In the genomic region with DNA sequence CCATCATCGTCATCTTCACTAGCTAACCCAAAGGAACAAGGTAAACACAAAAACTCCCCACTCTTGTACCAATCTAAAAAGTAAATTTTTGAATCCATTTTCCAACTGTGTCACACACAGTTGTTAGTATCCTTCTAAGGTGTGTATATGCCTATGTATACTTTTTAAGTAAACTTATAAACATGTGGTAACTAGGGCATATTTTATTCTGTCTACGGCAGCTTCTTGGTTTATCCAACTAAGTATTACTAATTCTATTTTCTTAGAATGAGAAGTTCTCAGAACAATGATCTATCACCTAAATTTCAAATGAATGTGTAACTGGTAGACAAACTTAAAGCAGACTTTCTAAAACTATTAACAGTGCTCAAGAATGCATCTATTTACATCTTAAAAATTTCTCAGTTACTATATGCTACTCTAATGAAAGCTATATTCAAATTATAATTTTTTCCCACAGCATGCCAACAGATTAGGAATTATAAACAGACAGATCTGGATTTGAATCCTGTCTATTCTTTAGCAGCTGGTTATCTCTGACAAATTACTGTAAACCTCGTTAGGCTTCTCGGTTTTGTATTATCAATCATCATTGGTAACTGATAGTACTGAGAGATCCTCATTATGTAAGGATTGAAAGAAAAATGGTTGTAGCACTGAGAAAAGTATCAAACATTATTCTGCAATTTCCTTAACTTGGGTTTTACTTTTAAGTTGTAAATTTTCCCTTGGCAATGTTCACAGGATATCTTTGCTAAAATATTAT, we compare ENCODE assay signal across 28 cellular contexts. TPM values are rescaled to one million over a fixed set of nuclear protein-coding genes. Genes with fewer than 3 reads are reported as not detected.
DNase-seq lines count a peak whose midpoint lies in the region; ATAC-seq and TF ChIP-seq lines count a peak whose summit lies in the region.
"Had no signal": no experiment of that assay in that cellular context is flagged by ENCODE, and none has a peak within 500 bp of the region (broad histone marks: within the 10 kb centered on the region; RNA-seq: fewer than 3 reads in every experiment).

No MANE protein-coding gene starts in this region.

- H3K9me3 ChIP-seq in right atrium auricular region (no peaks in the 10 kb centered on the region), gastroesophageal sphincter (no peaks in the 10 kb centered on the region), gastrocnemius medialis (no peaks in the 10 kb centered on the region)
- H3K9me3 ChIP-seq: BLaER1, breast epithelium, colonic mucosa, tibial nerve had no signal

- peaks cover 24% of the 10 kb centered on the region for H3K36me3 ChIP-seq in right atrium auricular region
- no peaks in the 10 kb centered on the region for H3K36me3 ChIP-seq in gastroesophageal sphincter
- H3K36me3 ChIP-seq in gastrocnemius medialis = no peaks in the 10 kb centered on the region
- H3K36me3 ChIP-seq: BLaER1, breast epithelium, colonic mucosa, tibial nerve had no signal

- intact Hi-C loops in cardiac septum (cut with DNase I) (loop anchor here (5.0 kb wide), 2 partner anchors 34 to 259 kb away; no protein-coding TSS in a partner anchor), gastrocnemius medialis (cut with DNase I; ENCODE audit: low total_unique reads) (no loop called here)

- no peak for TF ChIP-seq EP300 in gastroesophageal sphincter (IDR thresholded peaks at IDR 0.05)

- WGBS in gastroesophageal sphincter (ENCODE audit: low coverage in 1 of 2), 2 donors = 27 to 34% methylated on average over 4 of the region's 4 CpGs

- H3K4me1 ChIP-seq in right atrium auricular region = peaks cover 0 to 8% of the 10 kb centered on the region in 2 donors
- H3K4me1 ChIP-seq in gastroesophageal sphincter = peaks cover 0 to 26% (median 2%) of the 10 kb centered on the region in 3 donors
- peaks cover 19 to 28% of the 10 kb centered on the region in 2 donors for H3K4me1 ChIP-seq in gastrocnemius medialis
- H3K4me1 ChIP-seq: BLaER1, breast epithelium, colonic mucosa, foreskin keratinocyte had no signal

- H3K27ac ChIP-seq in right atrium auricular region (peak overlapping the region; percentile 72 to 83), gastroesophageal sphincter (peak overlapping the region; percentile 72 to 93 (median 76)), gastrocnemius medialis (peak overlapping the region; percentile 88 to 95 (median 94))
- H3K27ac ChIP-seq: BLaER1, breast epithelium, colonic mucosa, foreskin keratinocyte had no signal

- H3K27me3 ChIP-seq in right atrium auricular region (no peaks in the 10 kb centered on the region), gastroesophageal sphincter (no peaks in the 10 kb centered on the region), gastrocnemius medialis (no peaks in the 10 kb centered on the region)
- H3K27me3 ChIP-seq: BLaER1, breast epithelium, colonic mucosa, foreskin keratinocyte, tibial nerve had no signal

- peak overlapping the region; percentile 43 to 48 for H3K4me3 ChIP-seq in right atrium auricular region
- H3K4me3 ChIP-seq in gastroesophageal sphincter = peak overlapping the region; percentile 43 to 95
- H3K4me3 ChIP-seq in gastrocnemius medialis = no peak overlapping the region
- H3K4me3 ChIP-seq: BLaER1, breast epithelium, colonic mucosa, tibial nerve had no signal

- in situ Hi-C loops in gastrocnemius medialis (cut with MboI; ENCODE audit: low sequenced_read_pairs in 4 of 4) = loop anchor here in 1 of 4 donors (25.0 kb wide), 1 partner anchor 259 kb away; no protein-coding TSS in a partner anchor

- TF ChIP-seq CTCF in right atrium auricular region (IDR thresholded peaks at IDR 0.05) (no peak), gastroesophageal sphincter (IDR thresholded peaks at IDR 0.05) (no peak), gastrocnemius medialis (IDR thresholded peaks at IDR 0.05 in 4 of 5, conservative IDR thresholded peaks at IDR 0.05 in 1 of 5) (no peak)

- TF ChIP-seq POLR2A in gastroesophageal sphincter (IDR thresholded peaks at IDR 0.05) (no peak), gastrocnemius medialis (IDR thresholded peaks at IDR 0.05) (no peak)

- DNase-seq in right atrium auricular region (ENCODE audit: low spot score) (no peak), cardiac septum (ENCODE audit: low spot score) (no peak), gastrocnemius medialis (no peak), NCI-H748 treated with DMSO at 0.1 percent for 48 hours (lab: John Stamatoyannopoulos, UW) (no peak)
- DNase-seq: activated naive CD4-positive, alpha-beta T cell treated with anti-CD3 and anti-CD28 coated beads, Interleukin-2, amount 10 ng/mL, durations not matched to agents 7 days and 5 days; colonic mucosa; COR-L47; foreskin keratinocyte; GDM1; H7; hypothalamus; Karpas-422; midbrain; NCI-H1436; NCI-H446; nephron progenitor cell; RPMI8226; stimulated activated naive CD4-positive, alpha-beta T cell treated with Interleukin-2 at 50 U/mL for 16 hours; T-helper 17 cell had no signal

- ATAC-seq in gastroesophageal sphincter (no peak), gastrocnemius medialis (no peak), HG03108 (IDR thresholded peaks at IDR 0.05; ENCODE audit: unreplicated experiment) (no peak), GM21367 (IDR thresholded peaks at IDR 0.05; ENCODE audit: unreplicated experiment) (no peak)
- ATAC-seq: foreskin keratinocyte, sciatic nerve, SK-N-SH treated with all-trans-retinoic acid at 6 μM for 48 hours, T-helper 17 cell had no signal

RNA-seq across cellular contexts. Expression of gene PLN, which starts 1.7 kb away (rescaled TPM):
- total RNA-seq in right atrium auricular region = 1,000 to 10,000 TPM in 1 of 2 donors, 100 to 1,000 TPM in 1; 560 to 1,831 TPM
- total RNA-seq in cardiac septum = 2,070 TPM
- 100 to 1,000 TPM; 318 to 555 (median 484) TPM for total RNA-seq in gastroesophageal sphincter
- 100 to 1,000 TPM in 3 of 4 donors, 10 to 100 TPM in 1; 49.6 to 278 (median 202) TPM for total RNA-seq in gastrocnemius medialis
- total RNA-seq: foreskin keratinocyte, H7, osteocyte, T-helper 17 cell had no signal

Comparison
In these comparisons a context has a peak if more than half of its experiments do, and no peak if none do; other contexts are left out.
1. H3K4me3 ChIP-seq: peak in right atrium auricular region (2 of 2) and gastroesophageal sphincter (2 of 2); none in gastrocnemius medialis (0 of 4).
2. Peak in every context shown above with its lines, with median percentiles within 50 percentile points of each other: H3K27ac ChIP-seq.